Comparison of ENCODE assay signal across 2 cellular contexts in genomic region chrX:104230060-104230459, GRCh38. TPM values are rescaled to one million over a fixed set of nuclear protein-coding genes. Genes with fewer than 3 reads are reported as not detected.
"Had no signal": no experiment of that assay in that cellular context is flagged by ENCODE, and none has a peak within 500 bp of the region (broad histone marks: within the 10 kb centered on the region; RNA-seq: fewer than 3 reads in every experiment).

No MANE protein-coding gene starts in this region.

RNA-seq across cellular contexts. Expression of gene ESX1, which starts 24.7 kb away (rescaled TPM):
- polyA plus RNA-seq: stomach, urinary bladder had no signal
